ENCODE assay signal across 8 cellular contexts in the genomic region with DNA sequence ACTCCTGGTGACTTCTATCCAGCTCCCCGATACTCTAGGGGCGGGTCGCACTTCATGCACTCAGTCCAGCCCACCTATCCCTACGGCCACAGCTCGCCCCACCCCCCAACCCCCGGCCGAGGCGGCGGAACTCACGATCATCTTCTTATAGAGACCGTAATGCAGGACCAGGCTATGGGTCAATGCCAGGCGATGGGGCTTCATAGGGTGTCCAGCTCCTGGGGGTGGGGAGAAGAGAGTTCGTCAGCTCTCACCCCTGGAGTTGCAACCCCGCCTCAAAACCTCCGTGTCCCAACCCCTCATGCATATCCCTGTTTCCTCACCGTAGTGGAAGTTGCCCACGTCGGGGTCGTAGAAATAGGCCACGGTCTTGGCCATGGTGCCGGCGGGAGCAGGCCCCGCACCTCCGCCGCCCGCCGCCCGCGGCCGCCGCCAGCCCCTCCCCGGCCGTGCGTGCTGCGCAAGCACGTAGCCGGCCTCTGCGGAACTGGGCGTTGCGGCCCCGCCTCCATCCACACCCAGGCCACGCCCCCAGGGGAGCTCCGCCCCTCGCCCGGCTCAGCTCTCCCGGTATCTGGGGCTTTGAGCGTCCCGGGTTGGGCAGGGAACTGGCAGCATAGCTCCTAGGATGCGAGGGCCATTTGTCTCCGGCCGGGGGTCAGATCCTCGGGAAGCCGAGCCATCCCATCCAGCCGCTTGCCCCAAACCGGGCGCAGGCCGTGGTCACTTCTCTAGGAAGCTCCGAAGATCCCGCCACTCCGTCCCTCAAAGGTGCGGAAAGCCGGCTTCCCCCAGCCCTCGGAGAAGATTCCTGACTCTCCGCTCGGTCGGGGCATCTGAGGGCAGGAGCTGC. TPM values are rescaled to one million over a fixed set of nuclear protein-coding genes. Genes with fewer than 3 reads are reported as not detected.
A peak's percentile ranks its signal among the peaks of the same experiment; 100 is the strongest.
DNase-seq lines count a peak whose midpoint lies in the region; ATAC-seq and TF ChIP-seq lines count a peak whose summit lies in the region.

Gene HDAC3, minus strand, starts transcription at position 437 of the 853 bp plus-strand sequence. Its CDS starts 59 bp downstream, at position 378.
Gene RELL2, plus strand, starts transcription at position 585 of the 853 bp plus-strand sequence. CDS start 1,229 bp downstream, outside the sequence.

- TF ChIP-seq CTCF in nephron (IDR thresholded peaks at IDR 0.05; ENCODE audit: unreplicated experiment in 3 of 3) = no peak

- peak within 1 kb of the TSS; percentile 94 to 97 (median 96) for H3K4me3 Mint-ChIP-seq in nephron

- H3K36me3 Mint-ChIP-seq in nephron (ENCODE audit: low read depth) = peaks cover 16% of the 10 kb centered on the region

- ATAC-seq in GM21717 (IDR thresholded peaks at IDR 0.05; ENCODE audit: unreplicated experiment) = peak; percentile 71

- DNase-seq in DMS79 (lab: John Stamatoyannopoulos, UW) (peak; percentile 29), KG1 (lab: John Stamatoyannopoulos, UW) (peak; percentile 21), RPMI7951 (ENCODE audit: low read depth) (peak; percentile 83), fibroblast of peridontal ligament (ENCODE audit: extremely low read depth) (peak; percentile 80)
- DNase-seq in activated T-helper 1 cell treated with anti-CD3 and anti-CD28 coated beads, Interleukin-2, amount 50 U/mL, for 16 hours (ENCODE audit: low read depth in 1 of 2, low spot score in 1 of 2) = peak; percentile 88 to 91
- DNase-seq in stimulated activated naive CD4-positive, alpha-beta T cell treated with Interleukin-2 at 50 U/mL for 16 hours (lab: John Stamatoyannopoulos, UW) = peak; percentile 86

- H3K27ac Mint-ChIP-seq in nephron = peak within 1 kb of the TSS; percentile 42 to 84 (median 74)

- H3K27me3 Mint-ChIP-seq in nephron (ENCODE audit: low read depth) = peaks cover 14% of the 10 kb centered on the region

- peaks cover 18% of the 10 kb centered on the region for H3K4me1 Mint-ChIP-seq in nephron

- H3K9me3 Mint-ChIP-seq in nephron = no peaks in the 10 kb centered on the region

RNA-seq across cellular contexts. Expression of gene HDAC3, which starts in this region (rescaled TPM):
- total RNA-seq in RPMI7951 (2014; rRNA removed; shearing (Covaris generic)) = 43.9 and 52.4 TPM in 2 replicates

RNA-seq across cellular contexts. Expression of gene RELL2, which starts in this region (rescaled TPM):
- 2.8 and 5.2 TPM in 2 replicates for total RNA-seq in RPMI7951 (2014; rRNA removed; shearing (Covaris generic))

Comparison
In these comparisons a context has a peak if more than half of its experiments do, and no peak if none do; other contexts are left out.
1. Peak in every context shown above with its lines: DNase-seq and ATAC-seq.
2. DNase-seq: peak in every context shown above with its lines; median percentile 90 in activated T-helper 1 cell treated with anti-CD3 and anti-CD28 coated beads, Interleukin-2, amount 50 U/mL, for 16 hours; 86 in stimulated activated naive CD4-positive, alpha-beta T cell treated with Interleukin-2 at 50 U/mL for 16 hours; 83 in RPMI7951; 80 in fibroblast of peridontal ligament; 29 in DMS79; 21 in KG1.